ENCODE assay signal across 36 cellular contexts in the genomic region with DNA sequence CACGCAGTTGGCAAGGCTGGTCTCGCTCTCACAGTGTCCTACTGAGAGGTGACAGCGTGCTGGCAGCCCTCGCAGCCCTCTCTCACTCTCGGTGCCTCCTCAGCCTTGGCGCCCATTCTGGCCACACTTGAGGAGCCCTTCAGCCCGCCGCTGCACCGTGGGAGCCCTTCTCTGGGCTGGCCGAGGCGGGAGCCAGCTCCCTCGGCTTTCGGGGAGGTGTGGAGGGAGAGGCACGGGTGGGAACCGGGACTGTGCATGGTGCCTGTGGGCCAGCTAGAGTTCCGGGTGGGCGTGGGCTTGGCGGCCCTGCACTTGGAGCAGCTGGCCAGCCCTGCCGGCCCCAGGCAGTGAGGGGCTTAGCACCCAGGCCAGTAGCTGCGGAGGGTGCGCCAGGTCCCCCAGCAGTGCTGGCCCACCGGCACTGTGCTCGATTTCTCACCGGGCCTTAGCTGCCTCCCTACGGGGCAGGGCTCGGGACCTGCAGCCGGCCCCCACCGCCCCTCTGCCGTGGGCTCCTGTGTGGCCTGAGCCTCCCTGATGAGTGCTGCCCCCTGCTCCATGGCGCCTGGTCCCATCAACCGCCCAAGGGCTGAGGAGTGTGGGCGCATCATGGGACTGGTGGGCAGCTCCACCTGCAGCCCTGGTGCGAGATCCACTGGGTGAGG. TPM values are rescaled to one million over a fixed set of nuclear protein-coding genes. Genes with fewer than 3 reads are reported as not detected.
"Had no signal": no experiment of that assay in that cellular context is flagged by ENCODE, and none has a peak within 500 bp of the region (broad histone marks: within the 10 kb centered on the region; RNA-seq: fewer than 3 reads in every experiment).

No MANE protein-coding gene starts in this region.

- H3K4me3 Mint-ChIP-seq: activated B cell treated with CpG ODN at 0.5 μM for 24 hours; activated CD4-positive, alpha-beta memory T cell treated with anti-CD3 and anti-CD28 coated beads for 36 hours; activated CD4-positive, alpha-beta T cell treated with anti-CD3 and anti-CD28 coated beads, Interleukin-2, amount 10 ng/mL, durations not matched to agents 24 days and 14 days; activated CD8-positive, alpha-beta memory T cell treated with anti-CD3 and anti-CD28 coated beads, Interleukin-2, amount 10 ng/mL, durations not matched to agents 7 days and 5 days; activated CD8-positive, alpha-beta T cell treated with anti-CD3 and anti-CD28 coated beads, Interleukin-2, amount 10 ng/mL, durations not matched to agents 7 days and 5 days; activated naive CD4-positive, alpha-beta T cell treated with anti-CD3 and anti-CD28 coated beads, Interleukin-2, amount 10 ng/mL, durations not matched to agents 7 days and 5 days; activated naive CD4-positive, alpha-beta T cell treated with anti-CD3 and anti-CD28 coated beads, Interleukin-2, amount 50 U/mL, for 24 hours; activated naive CD8-positive, alpha-beta T cell; activated naive CD8-positive, alpha-beta T cell treated with anti-CD3 and anti-CD28 coated beads, Interleukin-2, amount 10 ng/mL, durations not matched to agents 7 days and 5 days; activated naive CD8-positive, alpha-beta T cell treated with anti-CD3 and anti-CD28 coated beads, Interleukin-2, amount 50 U/mL, for 24 hours; activated T-cell treated with anti-CD3 and anti-CD28 coated beads, Interleukin-2, amount 50 U/mL, for 4 hours; activated T-cell treated with anti-CD3 and anti-CD28 coated beads, Interleukin-2, amount 50 U/mL, for 72 hours; activated T-helper 1 cell treated with anti-CD3 and anti-CD28 coated beads, Interleukin-12 subunit alpha, Interleukin-12 subunit beta, Interleukin-2, Interleukin-4 antibody, amounts not matched to agents 30 ng/mL and 10 ng/mL and 1 ng/mL, durations not matched to agents 14 hours and 24 hours and 36 hours; activated T-helper 17 cell treated with anti-CD3 and anti-CD28 coated beads, Interleukin-2, amount 50 U/mL, for 72 hours; brain; T-helper 1 cell treated with Interleukin-12 subunit alpha and Interleukin-12 subunit beta and Interleukin-4 antibody, amounts not matched to agents 30 μg/mL and 1 μg/mL, for 36 hours; T-helper 2 cell treated with Interferon-gamma antibody and Interleukin-4, amounts not matched to agents 5 μg/mL and 100 μg/mL, for 36 hours had no signal

- ATAC-seq: activated CD8-positive, alpha-beta memory T cell treated with anti-CD3 and anti-CD28 coated beads, Interleukin-2, amount 10 ng/mL, durations not matched to agents 7 days and 5 days; activated CD8-positive, alpha-beta T cell treated with anti-CD3 and anti-CD28 coated beads, Interleukin-2, amount 10 ng/mL, durations not matched to agents 7 days and 5 days; activated T-cell treated with anti-CD3 and anti-CD28 coated beads, Interleukin-2, amount 50 U/mL, for 4 hours; activated T-cell treated with anti-CD3 and anti-CD28 coated beads, Interleukin-2, amount 50 U/mL, for 72 hours; activated T-helper 17 cell treated with anti-CD3 and anti-CD28 coated beads, Interleukin-2, amount 50 U/mL, for 72 hours had no signal

- H3K4me3 ChIP-seq: ascending aorta, cardiac muscle cell had no signal

- H3K27me3 Mint-ChIP-seq: activated B cell treated with CpG ODN at 0.5 μM for 24 hours; activated CD4-positive, alpha-beta memory T cell treated with anti-CD3 and anti-CD28 coated beads for 36 hours; activated CD4-positive, alpha-beta T cell treated with anti-CD3 and anti-CD28 coated beads, Interleukin-2, amount 10 ng/mL, durations not matched to agents 24 days and 14 days; activated CD8-positive, alpha-beta memory T cell treated with anti-CD3 and anti-CD28 coated beads, Interleukin-2, amount 10 ng/mL, durations not matched to agents 7 days and 5 days; activated naive CD4-positive, alpha-beta T cell treated with anti-CD3 and anti-CD28 coated beads, Interleukin-2, amount 10 ng/mL, durations not matched to agents 7 days and 5 days; activated naive CD4-positive, alpha-beta T cell treated with anti-CD3 and anti-CD28 coated beads, Interleukin-2, amount 50 U/mL, for 24 hours; activated naive CD8-positive, alpha-beta T cell treated with anti-CD3 and anti-CD28 coated beads, Interleukin-2, amount 10 ng/mL, durations not matched to agents 7 days and 5 days; activated naive CD8-positive, alpha-beta T cell treated with anti-CD3 and anti-CD28 coated beads, Interleukin-2, amount 50 U/mL, for 24 hours; activated T-helper 17 cell treated with anti-CD3 and anti-CD28 coated beads, Interleukin-2, amount 50 U/mL, for 72 hours; brain had no signal

- H3K36me3 ChIP-seq: ascending aorta, cardiac muscle cell had no signal

- H3K36me3 Mint-ChIP-seq: activated CD4-positive, alpha-beta memory T cell treated with anti-CD3 and anti-CD28 coated beads for 36 hours; activated CD8-positive, alpha-beta memory T cell treated with anti-CD3 and anti-CD28 coated beads, Interleukin-2, amount 10 ng/mL, durations not matched to agents 7 days and 5 days; activated naive CD4-positive, alpha-beta T cell treated with anti-CD3 and anti-CD28 coated beads, Interleukin-2, amount 10 ng/mL, durations not matched to agents 7 days and 5 days; activated naive CD4-positive, alpha-beta T cell treated with anti-CD3 and anti-CD28 coated beads, Interleukin-2, amount 50 U/mL, for 24 hours; activated naive CD8-positive, alpha-beta T cell; activated naive CD8-positive, alpha-beta T cell treated with anti-CD3 and anti-CD28 coated beads, Interleukin-2, amount 10 ng/mL, durations not matched to agents 7 days and 5 days; brain had no signal

- DNase-seq: activated B cell treated with CpG ODN at 0.5 μM for 24 hours; activated CD4-positive, alpha-beta memory T cell treated with anti-CD3 and anti-CD28 coated beads for 36 hours; activated CD4-positive, alpha-beta T cell treated with anti-CD3 and anti-CD28 coated beads for 4 hours; activated CD4-positive, alpha-beta T cell treated with anti-CD3 and anti-CD28 coated beads, Interleukin-2, amount 10 ng/mL, durations not matched to agents 24 days and 14 days; activated CD4-positive, alpha-beta T cell treated with anti-CD3 and anti-CD28 coated beads, Interleukin-2, amount 50 U/mL, for 1 hour; activated CD4-positive, alpha-beta T cell treated with anti-CD3 and anti-CD28 coated beads, Interleukin-2, amount 50 U/mL, for 4 hours; activated CD4-positive, CD25-positive, alpha-beta regulatory T cell treated with anti-CD3 and anti-CD28 coated beads, Interleukin-2, amount 50 U/mL, for 72 hours; activated CD8-positive, alpha-beta memory T cell treated with anti-CD3 and anti-CD28 coated beads for 24 hours; activated CD8-positive, alpha-beta memory T cell treated with anti-CD3 and anti-CD28 coated beads, Interleukin-2, amount 10 ng/mL, durations not matched to agents 7 days and 5 days; activated CD8-positive, alpha-beta memory T cell treated with anti-CD3 and anti-CD28 coated beads, Interleukin-2, amount 50 U/mL, for 48 hours; activated CD8-positive, alpha-beta T cell treated with anti-CD3 and anti-CD28 coated beads, Interleukin-2, amount 10 ng/mL, durations not matched to agents 7 days and 5 days; activated effector memory CD4-positive, alpha-beta T cell treated with anti-CD3 and anti-CD28 coated beads, Interleukin-2, amount 50 U/mL, for 16 hours; activated gamma-delta T cell treated with Interleukin-2 at 50 U/mL for 16 hours; activated naive CD4-positive, alpha-beta T cell treated with anti-CD3 and anti-CD28 coated beads, Interleukin-2, amount 10 ng/mL, durations not matched to agents 7 days and 5 days; activated naive CD4-positive, alpha-beta T cell treated with Interleukin-2 at 50 U/mL for 16 hours; activated naive CD8-positive, alpha-beta T cell treated with anti-CD3 and anti-CD28 coated beads, Interleukin-2, amount 10 ng/mL, durations not matched to agents 7 days and 5 days; activated naive CD8-positive, alpha-beta T cell treated with anti-CD3 and anti-CD28 coated beads, Interleukin-2, amount 50 U/mL, for 24 hours; activated T-cell treated with anti-CD3 and anti-CD28 coated beads, Interleukin-2, amount 50 U/mL, for 4 hours; activated T-cell treated with anti-CD3 and anti-CD28 coated beads, Interleukin-2, amount 50 U/mL, for 72 hours; amygdala; anterior cingulate cortex; caudate nucleus; SW 1271; T-helper 1 cell; T-helper 2 cell; T-helper 9 cell had no signal

- H3K27ac Mint-ChIP-seq: activated B cell treated with CpG ODN at 0.5 μM for 24 hours; activated CD4-positive, alpha-beta memory T cell treated with anti-CD3 and anti-CD28 coated beads for 36 hours; activated CD4-positive, alpha-beta T cell treated with anti-CD3 and anti-CD28 coated beads, Interleukin-2, amount 10 ng/mL, durations not matched to agents 24 days and 14 days; activated CD8-positive, alpha-beta memory T cell treated with anti-CD3 and anti-CD28 coated beads, Interleukin-2, amount 10 ng/mL, durations not matched to agents 7 days and 5 days; activated CD8-positive, alpha-beta T cell treated with anti-CD3 and anti-CD28 coated beads, Interleukin-2, amount 10 ng/mL, durations not matched to agents 7 days and 5 days; activated naive CD4-positive, alpha-beta T cell treated with anti-CD3 and anti-CD28 coated beads, Interleukin-2, amount 10 ng/mL, durations not matched to agents 7 days and 5 days; activated naive CD4-positive, alpha-beta T cell treated with anti-CD3 and anti-CD28 coated beads, Interleukin-2, amount 50 U/mL, for 24 hours; activated naive CD8-positive, alpha-beta T cell; activated naive CD8-positive, alpha-beta T cell treated with anti-CD3 and anti-CD28 coated beads, Interleukin-2, amount 10 ng/mL, durations not matched to agents 7 days and 5 days; activated naive CD8-positive, alpha-beta T cell treated with anti-CD3 and anti-CD28 coated beads, Interleukin-2, amount 50 U/mL, for 24 hours; activated T-cell treated with anti-CD3 and anti-CD28 coated beads, Interleukin-2, amount 50 U/mL, for 72 hours; activated T-helper 1 cell treated with anti-CD3 and anti-CD28 coated beads, Interleukin-12 subunit alpha, Interleukin-12 subunit beta, Interleukin-2, Interleukin-4 antibody, amounts not matched to agents 30 ng/mL and 10 ng/mL and 1 ng/mL, durations not matched to agents 14 hours and 24 hours and 36 hours; activated T-helper 17 cell treated with anti-CD3 and anti-CD28 coated beads, Interleukin-2, amount 50 U/mL, for 72 hours; T-helper 1 cell treated with Interleukin-12 subunit alpha and Interleukin-12 subunit beta and Interleukin-4 antibody, amounts not matched to agents 30 μg/mL and 1 μg/mL, for 36 hours; T-helper 2 cell treated with Interferon-gamma antibody and Interleukin-4, amounts not matched to agents 5 μg/mL and 100 μg/mL, for 36 hours had no signal

- H3K27ac ChIP-seq: ascending aorta, cardiac muscle cell, VCaP had no signal

- H3K27me3 ChIP-seq: ascending aorta, cardiac muscle cell had no signal

- H3K4me1 Mint-ChIP-seq: activated B cell treated with CpG ODN at 0.5 μM for 24 hours; activated CD4-positive, alpha-beta T cell treated with anti-CD3 and anti-CD28 coated beads, Interleukin-2, amount 10 ng/mL, durations not matched to agents 24 days and 14 days; activated CD8-positive, alpha-beta memory T cell treated with anti-CD3 and anti-CD28 coated beads, Interleukin-2, amount 10 ng/mL, durations not matched to agents 7 days and 5 days; activated naive CD4-positive, alpha-beta T cell treated with anti-CD3 and anti-CD28 coated beads, Interleukin-2, amount 10 ng/mL, durations not matched to agents 7 days and 5 days; activated naive CD4-positive, alpha-beta T cell treated with anti-CD3 and anti-CD28 coated beads, Interleukin-2, amount 50 U/mL, for 24 hours; activated naive CD8-positive, alpha-beta T cell treated with anti-CD3 and anti-CD28 coated beads, Interleukin-2, amount 10 ng/mL, durations not matched to agents 7 days and 5 days; activated naive CD8-positive, alpha-beta T cell treated with anti-CD3 and anti-CD28 coated beads, Interleukin-2, amount 50 U/mL, for 24 hours; activated T-helper 17 cell treated with anti-CD3 and anti-CD28 coated beads, Interleukin-2, amount 50 U/mL, for 72 hours had no signal

- H3K9me3 Mint-ChIP-seq: activated CD4-positive, alpha-beta T cell treated with anti-CD3 and anti-CD28 coated beads, Interleukin-2, amount 10 ng/mL, durations not matched to agents 24 days and 14 days; activated T-helper 1 cell treated with anti-CD3 and anti-CD28 coated beads, Interleukin-12 subunit alpha, Interleukin-12 subunit beta, Interleukin-2, Interleukin-4 antibody, amounts not matched to agents 30 ng/mL and 10 ng/mL and 1 ng/mL, durations not matched to agents 14 hours and 24 hours and 36 hours had no signal

RNA-seq across cellular contexts. Expression of gene RNF180, which starts 15.7 kb away (rescaled TPM):
- total RNA-seq: activated B cell treated with CpG ODN at 0.5 μM for 24 hours; activated CD4-positive, alpha-beta memory T cell treated with anti-CD3 and anti-CD28 coated beads for 36 hours; activated CD4-positive, alpha-beta T cell treated with anti-CD3 and anti-CD28 coated beads, Interleukin-2, amount 10 ng/mL, durations not matched to agents 24 days and 14 days; activated CD8-positive, alpha-beta memory T cell treated with anti-CD3 and anti-CD28 coated beads, Interleukin-2, amount 10 ng/mL, durations not matched to agents 7 days and 5 days; activated CD8-positive, alpha-beta T cell treated with anti-CD3 and anti-CD28 coated beads, Interleukin-2, amount 10 ng/mL, durations not matched to agents 7 days and 5 days; activated naive CD8-positive, alpha-beta T cell treated with anti-CD3 and anti-CD28 coated beads, Interleukin-2, amount 10 ng/mL, durations not matched to agents 7 days and 5 days; activated T-cell treated with anti-CD3 and anti-CD28 coated beads, Interleukin-2, amount 50 U/mL, for 4 hours; activated T-cell treated with anti-CD3 and anti-CD28 coated beads, Interleukin-2, amount 50 U/mL, for 72 hours; activated T-helper 1 cell treated with anti-CD3 and anti-CD28 coated beads, Interleukin-12 subunit alpha, Interleukin-12 subunit beta, Interleukin-2, Interleukin-4 antibody, amounts not matched to agents 30 ng/mL and 10 ng/mL and 1 ng/mL, durations not matched to agents 14 hours and 24 hours and 36 hours; activated T-helper 17 cell treated with anti-CD3 and anti-CD28 coated beads, Interleukin-2, amount 50 U/mL, for 72 hours had no signal
